ENCODE assay signal across 22 cellular contexts in the genomic region with DNA sequence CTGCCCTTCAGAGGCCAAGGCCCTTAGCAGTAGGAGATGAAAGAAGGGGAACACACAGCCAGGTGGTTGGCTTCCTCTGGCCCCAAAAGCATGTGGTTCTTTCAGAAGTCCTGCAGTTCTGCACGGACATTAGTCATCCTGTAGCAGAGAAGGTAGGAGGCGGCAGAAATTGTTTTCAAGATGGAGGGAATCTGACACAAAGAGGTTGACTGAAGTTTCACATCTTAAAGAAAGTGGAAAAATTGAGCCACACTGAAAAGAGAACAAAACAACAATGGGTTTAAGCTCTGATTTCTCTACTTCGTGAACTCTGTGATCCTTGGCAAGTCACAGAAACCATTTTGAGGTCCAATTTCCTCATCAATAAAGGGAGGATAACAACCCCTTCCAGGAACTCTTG.
A peak's percentile ranks its signal among the peaks of the same experiment; 100 is the strongest.
DNase-seq lines count a peak whose midpoint lies in the region; ATAC-seq, FAIRE-seq and TF ChIP-seq lines count a peak whose summit lies in the region.
"Had no signal": no experiment of that assay in that cellular context is flagged by ENCODE, and none has a peak within 500 bp of the region (broad histone marks: within the 10 kb centered on the region; RNA-seq: fewer than 3 reads in every experiment).

No MANE protein-coding gene starts in this region.

- no peaks in the 10 kb centered on the region for H4K20me1 ChIP-seq in neural progenitor cell (ENCODE audit: low read depth)
- H4K20me1 ChIP-seq: BLaER1 had no signal

- no peaks in the 10 kb centered on the region for H3K36me3 Mint-ChIP-seq in activated CD4-positive, alpha-beta T cell treated with anti-CD3 and anti-CD28 coated beads for 36 hours (ENCODE audit: low read depth)
- no peaks in the 10 kb centered on the region for H3K36me3 Mint-ChIP-seq in neural progenitor cell

- H3K27me3 ChIP-seq in neural progenitor cell, result no peaks in the 10 kb centered on the region
- H3K27me3 ChIP-seq: BLaER1 had no signal

- POLR2A ChIA-PET in activated CD4-positive, alpha-beta T cell treated with anti-CD3 and anti-CD28 coated beads for 36 hours (lab: Charles Lee), result no interaction called here

- no peak for TF ChIP-seq CTCF in neural progenitor cell (IDR thresholded peaks at IDR 0.05)
- no peak for TF ChIP-seq CTCF in GM10266 (IDR thresholded peaks at IDR 0.05; ENCODE audit: control insufficient read depth, insufficient read depth, low read depth, missing control alignments)

- no peak overlapping the region for H3K9ac ChIP-seq in neural progenitor cell
- H3K9ac ChIP-seq: BLaER1, SK-N-SH had no signal

- H3K4me2 ChIP-seq in neural progenitor cell, result no peak overlapping the region
- H3K4me2 ChIP-seq: BLaER1, SK-N-SH had no signal

- H3K27ac ChIP-seq in neural progenitor cell, result no peak overlapping the region
- H3K27ac ChIP-seq: 22Rv1, BLaER1 had no signal

- CTCF ChIA-PET in activated CD4-positive, alpha-beta T cell treated with anti-CD3 and anti-CD28 coated beads for 36 hours (lab: Charles Lee), result interaction anchor here (0.6 to 1.7 kb wide), 2 partner anchors 9 to 124 kb away, joined by 3 read pairs; no protein-coding TSS in a partner anchor

- H2AFZ ChIP-seq in neural progenitor cell (replicated peaks), result peak overlapping the region; percentile 57

- no peaks in the 10 kb centered on the region for H3K27me3 Mint-ChIP-seq in activated CD4-positive, alpha-beta T cell treated with anti-CD3 and anti-CD28 coated beads for 36 hours
- H3K27me3 Mint-ChIP-seq in neural progenitor cell (ENCODE audit: insufficient read depth, low read depth), result no peaks in the 10 kb centered on the region

- H3K79me2 ChIP-seq in neural progenitor cell (ENCODE audit: low read depth), result no peaks in the 10 kb centered on the region

- H3K9me3 Mint-ChIP-seq in activated CD4-positive, alpha-beta T cell treated with anti-CD3 and anti-CD28 coated beads for 36 hours (ENCODE audit: low read depth), result no peaks in the 10 kb centered on the region
- H3K9me3 Mint-ChIP-seq in neural progenitor cell, result peaks cover 1% of the 10 kb centered on the region

- no peak overlapping the region for H3K4me3 ChIP-seq in neural progenitor cell
- H3K4me3 ChIP-seq: BLaER1 had no signal

- no peak overlapping the region for H3K4me3 Mint-ChIP-seq in activated CD4-positive, alpha-beta T cell treated with anti-CD3 and anti-CD28 coated beads for 36 hours
- H3K4me3 Mint-ChIP-seq in neural progenitor cell, result no peak overlapping the region
- H3K4me3 Mint-ChIP-seq: CD8-positive, alpha-beta memory T cell had no signal

- H3K4me1 ChIP-seq in neural progenitor cell, result no peaks in the 10 kb centered on the region
- H3K4me1 ChIP-seq: BLaER1 had no signal

- peaks cover 15% of the 10 kb centered on the region for H3K4me1 Mint-ChIP-seq in activated CD4-positive, alpha-beta T cell treated with anti-CD3 and anti-CD28 coated beads for 36 hours
- H3K4me1 Mint-ChIP-seq in neural progenitor cell, result peaks cover 6% of the 10 kb centered on the region
- H3K4me1 Mint-ChIP-seq: CD8-positive, alpha-beta memory T cell had no signal

- H3K9me3 ChIP-seq in neural progenitor cell (ENCODE audit: low read depth), result no peaks in the 10 kb centered on the region
- H3K9me3 ChIP-seq: SK-N-SH had no signal

- H3F3A ChIP-seq in neural progenitor cell (ENCODE audit: low read depth), result no peaks in the 10 kb centered on the region

- peak overlapping the region; percentile 2 for H3K27ac Mint-ChIP-seq in activated CD4-positive, alpha-beta T cell treated with anti-CD3 and anti-CD28 coated beads for 36 hours
- no peak overlapping the region for H3K27ac Mint-ChIP-seq in neural progenitor cell
- H3K27ac Mint-ChIP-seq: CD8-positive, alpha-beta memory T cell had no signal

- no peak for DNase-seq in activated CD4-positive, alpha-beta T cell treated with anti-CD3 and anti-CD28 coated beads for 36 hours
- no peak for DNase-seq in activated CD4-positive, alpha-beta T cell treated with anti-CD3 and anti-CD28 coated beads, Interleukin-2, amount 50 U/mL, for 4 hours
- DNase-seq in neural progenitor cell (ENCODE audit: low spot score) (no peak), urothelium cell line (ENCODE audit: low spot score) (no peak), GM10266 (ENCODE audit: extremely low spot score) (no peak)
- DNase-seq: CD8-positive, alpha-beta memory T cell; DMS79 treated with DMSO at 0.1 percent for 48 hours; GF-D8; GOT3; NCI-H1417; NCI-H1930; NCI-H2171; NCI-H446; NCI-H69; NK-92 treated with Interleukin-12 subunit alpha and Interleukin-12 subunit beta, amount 100 ng/mL, for 24 hours; SHP77; SK-N-SH had no signal

- H3K36me3 ChIP-seq in neural progenitor cell, result no peaks in the 10 kb centered on the region
- H3K36me3 ChIP-seq: BLaER1 had no signal

- intact Hi-C loops in activated CD4-positive, alpha-beta T cell treated with anti-CD3 and anti-CD28 coated beads for 36 hours (cut with DNase I, micrococcal nuclease), result no loop called here

- no peak for FAIRE-seq in urothelium cell line (lab: Jason Lieb, UNC)

- peak; percentile 76 for ATAC-seq in activated CD4-positive, alpha-beta T cell treated with anti-CD3 and anti-CD28 coated beads for 36 hours
- ATAC-seq in GM18909 (IDR thresholded peaks at IDR 0.05; ENCODE audit: poor library complexity, unreplicated experiment) (peak; percentile 37), HG03442 (IDR thresholded peaks at IDR 0.05; ENCODE audit: unreplicated experiment) (peak; percentile 36), HG02623 (IDR thresholded peaks at IDR 0.05; ENCODE audit: unreplicated experiment) (no peak)
